In the genomic region with DNA sequence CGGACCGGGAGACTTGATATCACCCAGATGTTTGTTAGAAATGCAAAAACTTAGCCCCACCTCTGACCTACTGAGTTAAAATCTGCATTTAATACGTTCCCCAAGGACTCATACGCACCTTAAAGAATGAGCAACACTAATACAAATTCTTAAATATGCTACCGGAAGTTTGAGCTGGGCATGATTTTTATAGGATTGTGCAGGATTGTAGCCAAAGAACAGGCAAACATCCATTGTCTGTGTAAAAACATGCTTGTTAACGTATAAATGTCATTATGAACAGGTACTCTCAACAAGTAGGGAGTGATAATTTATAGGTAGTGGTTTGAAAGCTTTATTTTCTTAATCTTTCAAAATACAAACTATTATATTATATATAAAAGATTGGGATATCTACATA, we compare ENCODE assay signal across 24 cellular contexts.
"Had no signal": no experiment of that assay in that cellular context is flagged by ENCODE, and none has a peak within 500 bp of the region (broad histone marks: within the 10 kb centered on the region; RNA-seq: fewer than 3 reads in every experiment).

No MANE protein-coding gene starts in this region.

- H3K4me3 ChIP-seq: colonic mucosa, coronary artery, dorsolateral prefrontal cortex, esophagus muscularis mucosa, esophagus squamous epithelium, gastrocnemius medialis, gastroesophageal sphincter, heart left ventricle, heart right ventricle had no signal

- ATAC-seq: effector memory CD8-positive, alpha-beta T cell; esophagus mucosa; foreskin keratinocyte; gastrocnemius medialis; gastroesophageal sphincter; heart left ventricle; heart right ventricle had no signal

- H3K27ac ChIP-seq: colonic mucosa, coronary artery, dorsolateral prefrontal cortex, epithelial cell of prostate, esophagus muscularis mucosa, esophagus squamous epithelium, foreskin keratinocyte, gastrocnemius medialis, gastroesophageal sphincter, heart left ventricle, heart right ventricle had no signal

- DNase-seq: colonic mucosa; cortex of kidney; dermis blood vessel endothelial cell; dorsolateral prefrontal cortex; effector CD4-positive, alpha-beta T cell; effector CD8-positive, alpha-beta T cell; effector memory CD4-positive, alpha-beta T cell; effector memory CD8-positive, alpha-beta T cell; endodermal cell; erythroblast; esophagus squamous epithelium; foreskin fibroblast; foreskin keratinocyte; foreskin melanocyte; gastrocnemius medialis; glutamatergic neuron; head of caudate nucleus; heart left ventricle; heart right ventricle had no signal
